Comparison of ENCODE assay signal across 20 cellular contexts in genomic region chr9:127534250-127534649, GRCh38.
DNase-seq lines count a peak whose midpoint lies in the region; ATAC-seq, FAIRE-seq and TF ChIP-seq lines count a peak whose summit lies in the region.
"Had no signal": no experiment of that assay in that cellular context is flagged by ENCODE, and none has a peak within 500 bp of the region (broad histone marks: within the 10 kb centered on the region; RNA-seq: fewer than 3 reads in every experiment).

No MANE protein-coding gene starts in this region.

- H3K36me3 ChIP-seq in left ventricle myocardium inferior (peaks cover 4% of the 10 kb centered on the region), H1 (ENCODE audit: control insufficient read depth in 2 of 4, insufficient read depth in 4 of 4, low read length in 3 of 4) (no peaks in the 10 kb centered on the region; a peak in 1 of 8 replicates), trophoblast cell (ENCODE audit: control insufficient read depth in 1 of 2, insufficient read depth in 2 of 2, low read length in 2 of 2) (peaks cover 36 to 37% of the 10 kb centered on the region in 2 experiments), vagina (no peaks in the 10 kb centered on the region)
- H3K36me3 ChIP-seq: neural progenitor cell had no signal

- no peaks in the 10 kb centered on the region for H3K27me3 ChIP-seq in left ventricle myocardium inferior (ENCODE audit: low read depth)
- H3K27me3 ChIP-seq in H1 (replicated peaks in 1 of 4; ENCODE audit: control insufficient read depth in 3 of 4, extremely low read depth in 1 of 4, insufficient read depth in 3 of 4, low read length in 3 of 4), result no peaks in the 10 kb centered on the region
- H3K27me3 ChIP-seq in trophoblast cell (ENCODE audit: insufficient read depth, low read length), result no peaks in the 10 kb centered on the region
- no peaks in the 10 kb centered on the region for H3K27me3 ChIP-seq in vagina
- H3K27me3 ChIP-seq: neural progenitor cell, transverse colon had no signal

- H3K56ac ChIP-seq in H1 (replicated peaks; ENCODE audit: insufficient read length, low read depth, low read length), result no peak overlapping the region

- H3K9ac ChIP-seq in H1 (replicated peaks in 1 of 4; ENCODE audit: extremely low read depth in 1 of 4, low read depth in 3 of 4, low read length in 3 of 4) (no peak overlapping the region), trophoblast cell (ENCODE audit: low read length) (no peak overlapping the region)
- H3K9ac ChIP-seq: neural progenitor cell had no signal

- no peak for TF ChIP-seq CTCF in left ventricle myocardium inferior (IDR thresholded peaks at IDR 0.05; ENCODE audit: borderline replicate concordance)
- TF ChIP-seq CTCF in H1 (IDR thresholded peaks at IDR 0.05; ENCODE audit: control extremely low read depth in 1 of 3, insufficient read depth in 1 of 3, low read depth in 1 of 3, low read length in 3 of 3), result no peak
- TF ChIP-seq CTCF in vagina (IDR thresholded peaks at IDR 0.05), result no peak

- ATAC-seq in left ventricle myocardium superior, result no peak
- ATAC-seq: activated T-cell treated with anti-CD3 and anti-CD28 coated beads, Interleukin-2, amount 50 U/mL, for 72 hours had no signal

- no peak overlapping the region for H4K5ac ChIP-seq in H1 (ENCODE audit: insufficient read length, low read depth, low read length)

- H4K91ac ChIP-seq in H1 (replicated peaks; ENCODE audit: insufficient read length, low read length) (no peak overlapping the region), trophoblast cell (ENCODE audit: low read depth, low read length) (no peak overlapping the region)

- H3K27ac ChIP-seq in left ventricle myocardium inferior (replicated peaks) (peak overlapping the region; percentile 50), H1 (ENCODE audit: low read depth, low read length) (no peak overlapping the region), trophoblast cell (ENCODE audit: low read depth, low read length) (no peak overlapping the region), vagina (peak overlapping the region; percentile 95)
- H3K27ac ChIP-seq: C4-2B, neural progenitor cell, WERI-Rb-1 had no signal

- POLR2A ChIA-PET in H1 (lab: Charles Lee; ENCODE audit: partially characterized antibody), result interaction anchor here (1.0 to 1.2 kb wide), 2 partner anchors 32 to 259 kb away, joined by 3 read pairs; no protein-coding TSS in a partner anchor

- no peak overlapping the region for H3K23ac ChIP-seq in H1 (ENCODE audit: insufficient read length)
- no peak overlapping the region for H3K23ac ChIP-seq in trophoblast cell (ENCODE audit: low read length)

- H3K79me2 ChIP-seq in H1 (ENCODE audit: control insufficient read depth in 1 of 2, insufficient read depth in 2 of 2, low read length in 2 of 2), result peaks cover 0 to 3% of the 10 kb centered on the region in 2 experiments; a peak in 1 of 4 replicates
- peaks cover 11% of the 10 kb centered on the region for H3K79me2 ChIP-seq in trophoblast cell (ENCODE audit: control insufficient read depth, insufficient read depth, low read length, poor library complexity)

- DNase-seq in left ventricle myocardium inferior (no peak), left ventricle myocardium superior (no peak), H1 (ENCODE audit: low read depth in 1 of 2, low spot score in 2 of 2) (no peak), trophoblast cell (no peak), vagina (ENCODE audit: extremely low spot score in 2 of 2) (no peak), COLO829 (ENCODE audit: low spot score) (no peak), UCSD-AML1 (lab: John Stamatoyannopoulos, UW; ENCODE audit: unreplicated experiment) (no peak)
- DNase-seq in activated CD4-positive, alpha-beta T cell treated with anti-CD3 and anti-CD28 coated beads for 1 hour, result no peak
- DNase-seq: activated CD4-positive, alpha-beta memory T cell treated with anti-CD3 and anti-CD28 coated beads, Interleukin-2, amount 10 ng/mL, durations not matched to agents 7 days and 5 days; activated T-cell treated with anti-CD3 and anti-CD28 coated beads, Interleukin-2, amount 50 U/mL, for 72 hours; foreskin melanocyte; NCI-H2171 treated with DMSO at 0.1 percent for 48 hours; SIG-M5; stimulated activated naive CD4-positive, alpha-beta T cell; T-helper 1 cell; transverse colon; WERI-Rb-1 had no signal

- H2BK12ac ChIP-seq in H1 (ENCODE audit: low read depth, low read length), result no peak overlapping the region
- no peak overlapping the region for H2BK12ac ChIP-seq in trophoblast cell (ENCODE audit: low read length)

- no peak overlapping the region for H2BK5ac ChIP-seq in H1 (ENCODE audit: low read depth, low read length)
- H2BK5ac ChIP-seq in trophoblast cell (ENCODE audit: low read depth, low read length, poor library complexity), result no peak overlapping the region

- TF ChIP-seq RAD21 in H1 (IDR thresholded peaks at IDR 0.05 in 1 of 2, conservative IDR thresholded peaks at IDR 0.05 in 1 of 2; ENCODE audit: low read depth in 2 of 2, low read length in 2 of 2), result no peak

- no peak overlapping the region; the same call in 1 of the 2 replicates for H4K8ac ChIP-seq in H1 (ENCODE audit: extremely low read depth, insufficient read depth, low read length)
- no peak overlapping the region for H4K8ac ChIP-seq in trophoblast cell (ENCODE audit: low read depth, low read length)

- H3K9me3 ChIP-seq in left ventricle myocardium inferior (replicated peaks), result no peaks in the 10 kb centered on the region
- no peaks in the 10 kb centered on the region for H3K9me3 ChIP-seq in H1 (ENCODE audit: insufficient read depth in 2 of 2, low read depth in 1 of 2, low read length in 1 of 2)
- no peaks in the 10 kb centered on the region for H3K9me3 ChIP-seq in trophoblast cell (ENCODE audit: insufficient read depth, low read depth, low read length)
- no peaks in the 10 kb centered on the region for H3K9me3 ChIP-seq in vagina
- H3K9me3 ChIP-seq: transverse colon had no signal

- H3K14ac ChIP-seq in H1 (ENCODE audit: insufficient read length) (no peak overlapping the region), trophoblast cell (ENCODE audit: low read length) (no peak overlapping the region)

- intact Hi-C loops in left ventricle myocardium inferior (cut with micrococcal nuclease) (no loop called here), left ventricle myocardium superior (cut with micrococcal nuclease) (loop anchor here (10.0 kb wide), 1 partner anchor 51 kb away; no protein-coding TSS in a partner anchor), vagina (cut with DNase I) (no loop called here)

- TF ChIP-seq POLR2A in H1 (IDR thresholded peaks at IDR 0.05; ENCODE audit: control extremely low read depth in 1 of 2, low read depth in 2 of 2, low read length in 2 of 2), result no peak
- TF ChIP-seq POLR2A in vagina (IDR thresholded peaks at IDR 0.05), result no peak

- no peak for TF ChIP-seq EP300 in H1 (IDR thresholded peaks at IDR 0.05; ENCODE audit: borderline replicate concordance in 1 of 2, low read depth in 2 of 2, low read length in 2 of 2)

- H3K4me1 ChIP-seq in left ventricle myocardium inferior (peaks cover 64% of the 10 kb centered on the region), H1 (replicated peaks in 1 of 4; ENCODE audit: control insufficient read depth in 3 of 4, insufficient read depth in 4 of 4, low read length in 3 of 4) (peaks cover 4 to 15% (median 15%) of the 10 kb centered on the region in 4 experiments; a peak in 5 of 7 replicates), trophoblast cell (ENCODE audit: control insufficient read depth in 1 of 2, insufficient read depth in 2 of 2, low read length in 2 of 2) (peaks cover 19 to 23% of the 10 kb centered on the region in 2 experiments), vagina (peaks cover 64% of the 10 kb centered on the region)

- H4K20me1 ChIP-seq in H1 (replicated peaks in 1 of 2; ENCODE audit: control insufficient read depth in 1 of 2, insufficient read depth in 2 of 2, low read length in 2 of 2), result peaks cover 0 to 3% of the 10 kb centered on the region in 2 experiments

- H3K23me2 ChIP-seq in H1 (ENCODE audit: low read depth, low read length), result no peaks in the 10 kb centered on the region

- no peak for FAIRE-seq in H1 (lab: Jason Lieb, UNC)
- FAIRE-seq: G401.6 had no signal

- H2BK120ac ChIP-seq in H1 (replicated peaks; ENCODE audit: low read depth, low read length), result no peak overlapping the region
- no peak overlapping the region for H2BK120ac ChIP-seq in trophoblast cell (ENCODE audit: insufficient read depth, low read length, poor library complexity)

- H3K4me3 ChIP-seq in left ventricle myocardium inferior (no peak overlapping the region), H1 (ENCODE audit: extremely low read depth in 1 of 4, insufficient read depth in 2 of 4, low read depth in 3 of 4, low read length in 4 of 4) (no peak overlapping the region), trophoblast cell (ENCODE audit: low read depth, low read length) (no peak overlapping the region), vagina (no peak overlapping the region)
- H3K4me3 ChIP-seq: neural progenitor cell, transverse colon had no signal

- CTCF ChIA-PET in H1 (lab: Charles Lee; ENCODE audit: partially characterized antibody), result interaction anchor here (0.7 to 6.6 kb wide), 9 partner anchors 8 to 691 kb away, joined by 3 to 80 read pairs (median 3); no protein-coding TSS in a partner anchor

- H3K79me1 ChIP-seq in H1 (ENCODE audit: low read depth, low read length), result peaks cover 2% of the 10 kb centered on the region; the same call in 1 of the 2 replicates
- H3K79me1 ChIP-seq in trophoblast cell (ENCODE audit: low read length), result peaks cover 24% of the 10 kb centered on the region

- H3K4me2 ChIP-seq in H1 (ENCODE audit: insufficient read depth in 1 of 2, low read depth in 2 of 2, low read length in 2 of 2) (no peak overlapping the region), trophoblast cell (ENCODE audit: low read length) (no peak overlapping the region)
- H3K4me2 ChIP-seq: neural progenitor cell had no signal

- H2BK15ac ChIP-seq in H1 (ENCODE audit: low read length), result no peak overlapping the region

- H2AFZ ChIP-seq in H1 (ENCODE audit: low read length), result no peak overlapping the region
- H2AFZ ChIP-seq in trophoblast cell (ENCODE audit: insufficient read depth, low read length, poor library complexity), result no peak overlapping the region
- H2AFZ ChIP-seq: neural progenitor cell had no signal

- H2AK5ac ChIP-seq in H1 (ENCODE audit: low read depth, low read length), result no peak overlapping the region
- H2AK5ac ChIP-seq in trophoblast cell (ENCODE audit: low read length), result no peak overlapping the region

- H3K18ac ChIP-seq in H1 (ENCODE audit: extremely low read depth, low read length) (no peak overlapping the region; the same call in 1 of the 2 replicates), trophoblast cell (ENCODE audit: low read length) (peak overlapping the region; percentile 60)

- WGBS in H1 (ENCODE audit: extremely low coverage in 1 of 2, insufficient coverage in 1 of 2, insufficient read length in 1 of 2, insufficient replicate concordance in 2 of 2, low coverage in 1 of 2, low lambda C conversion rate in 2 of 2, missing lambda C conversion rate in 1 of 2), 2 experiments, result 94% methylated on average over 2 of the region's 2 CpGs; no CpG with 5 or more reads in 1 of the 2 experiments
- WGBS in trophoblast cell (ENCODE audit: extremely low coverage, insufficient coverage, insufficient read length), result no CpG with 5 or more reads among the region's 2 CpGs

- H4K12ac ChIP-seq in trophoblast cell (ENCODE audit: low read depth, low read length), result no peak overlapping the region

- H3K4ac ChIP-seq in H1 (replicated peaks; ENCODE audit: insufficient read length, low read depth, low read length) (no peak overlapping the region), trophoblast cell (ENCODE audit: low read depth, low read length) (peak overlapping the region; percentile 57)

- H2BK20ac ChIP-seq in H1 (ENCODE audit: low read length), result no peak overlapping the region

Comparison
In these comparisons a context has a peak if more than half of its experiments do, and no peak if none do; other contexts are left out.
1. H3K27ac ChIP-seq: peak in left ventricle myocardium inferior (single experiment) and vagina (single experiment); none in H1 (single experiment) and trophoblast cell (single experiment).